In the genomic region with DNA sequence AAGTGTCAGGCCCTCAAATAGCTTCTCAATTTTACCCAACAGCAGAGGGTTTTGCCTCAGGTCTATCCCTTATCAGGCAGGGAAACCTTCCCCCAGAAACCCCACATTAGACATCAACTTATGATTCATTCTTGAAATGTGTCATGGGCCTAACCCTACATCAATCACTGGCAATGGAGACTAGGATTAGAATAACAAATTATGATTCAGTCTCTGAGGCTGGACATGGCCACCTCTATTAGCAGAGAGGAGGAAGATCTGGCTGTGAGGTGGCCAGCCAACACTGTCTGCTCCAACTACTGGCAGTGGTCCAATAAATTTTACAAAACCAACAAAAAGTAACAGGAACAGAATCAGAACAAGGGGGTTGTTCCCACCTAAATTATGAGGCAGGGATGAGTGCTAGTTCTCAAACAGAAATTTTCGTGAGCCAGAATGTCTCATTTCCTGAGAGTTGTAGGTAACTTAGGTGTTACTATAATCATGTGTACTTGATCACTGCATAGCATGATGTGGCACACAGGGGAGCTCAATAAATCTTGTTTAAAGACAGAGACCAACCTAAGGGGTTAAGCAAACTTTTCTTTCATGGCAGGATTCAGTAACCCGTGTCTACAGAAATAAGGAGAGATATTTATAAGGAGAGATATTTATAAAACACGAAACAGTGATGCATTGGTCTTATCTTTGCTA, we compare ENCODE assay signal across 1 cellular context.
A peak's percentile ranks its signal among the peaks of the same experiment; 100 is the strongest.
TF ChIP-seq lines count a peak whose summit lies in the region.

No MANE protein-coding gene starts in this region.

TF ChIP-seq in K562, 482 proteins besides CTCF, POLR2A, EP300 and RAD21 (continued from another document):
- TF ChIP-seq, protein P1, sequence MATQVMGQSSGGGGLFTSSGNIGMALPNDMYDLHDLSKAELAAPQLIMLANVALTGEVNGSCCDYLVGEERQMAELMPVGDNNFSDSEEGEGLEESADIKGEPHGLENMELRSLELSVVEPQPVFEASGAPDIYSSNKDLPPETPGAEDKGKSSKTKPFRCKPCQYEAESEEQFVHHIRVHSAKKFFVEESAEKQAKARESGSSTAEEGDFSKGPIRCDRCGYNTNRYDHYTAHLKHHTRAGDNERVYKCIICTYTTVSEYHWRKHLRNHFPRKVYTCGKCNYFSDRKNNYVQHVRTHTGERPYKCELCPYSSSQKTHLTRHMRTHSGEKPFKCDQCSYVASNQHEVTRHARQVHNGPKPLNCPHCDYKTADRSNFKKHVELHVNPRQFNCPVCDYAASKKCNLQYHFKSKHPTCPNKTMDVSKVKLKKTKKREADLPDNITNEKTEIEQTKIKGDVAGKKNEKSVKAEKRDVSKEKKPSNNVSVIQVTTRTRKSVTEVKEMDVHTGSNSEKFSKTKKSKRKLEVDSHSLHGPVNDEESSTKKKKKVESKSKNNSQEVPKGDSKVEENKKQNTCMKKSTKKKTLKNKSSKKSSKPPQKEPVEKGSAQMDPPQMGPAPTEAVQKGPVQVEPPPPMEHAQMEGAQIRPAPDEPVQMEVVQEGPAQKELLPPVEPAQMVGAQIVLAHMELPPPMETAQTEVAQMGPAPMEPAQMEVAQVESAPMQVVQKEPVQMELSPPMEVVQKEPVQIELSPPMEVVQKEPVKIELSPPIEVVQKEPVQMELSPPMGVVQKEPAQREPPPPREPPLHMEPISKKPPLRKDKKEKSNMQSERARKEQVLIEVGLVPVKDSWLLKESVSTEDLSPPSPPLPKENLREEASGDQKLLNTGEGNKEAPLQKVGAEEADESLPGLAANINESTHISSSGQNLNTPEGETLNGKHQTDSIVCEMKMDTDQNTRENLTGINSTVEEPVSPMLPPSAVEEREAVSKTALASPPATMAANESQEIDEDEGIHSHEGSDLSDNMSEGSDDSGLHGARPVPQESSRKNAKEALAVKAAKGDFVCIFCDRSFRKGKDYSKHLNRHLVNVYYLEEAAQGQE (CRISPR knock-in tag; IDR thresholded peaks at IDR 0.05; ENCODE audit: low read depth): no peak
- peak; percentile 34; the same call in 1 of the 2 replicates for TF ChIP-seq JUN (IDR thresholded peaks at IDR 0.05; ENCODE audit: borderline replicate concordance, low read depth, low read length)
- TF ChIP-seq JUN (CRISPR knock-in tag; IDR thresholded peaks at IDR 0.05; ENCODE audit: borderline replicate concordance): no peak
- TF ChIP-seq CBFA2T2 (conservative IDR thresholded peaks at IDR 0.05): peak; percentile 43
- TF ChIP-seq JUND (IDR thresholded peaks at IDR 0.05; ENCODE audit: borderline replicate concordance, low read depth, low read length): peak; percentile 41; the same call in 1 of the 2 replicates
- TF ChIP-seq JUND (tag; IDR thresholded peaks at IDR 0.05; ENCODE audit: borderline replicate concordance, low read depth, low read length): peak; percentile 25; the same call in 1 of the 3 replicates
- TF ChIP-seq ZNF143 (CRISPR knock-in tag; IDR thresholded peaks at IDR 0.05): no peak
- TF ChIP-seq, protein P2, sequence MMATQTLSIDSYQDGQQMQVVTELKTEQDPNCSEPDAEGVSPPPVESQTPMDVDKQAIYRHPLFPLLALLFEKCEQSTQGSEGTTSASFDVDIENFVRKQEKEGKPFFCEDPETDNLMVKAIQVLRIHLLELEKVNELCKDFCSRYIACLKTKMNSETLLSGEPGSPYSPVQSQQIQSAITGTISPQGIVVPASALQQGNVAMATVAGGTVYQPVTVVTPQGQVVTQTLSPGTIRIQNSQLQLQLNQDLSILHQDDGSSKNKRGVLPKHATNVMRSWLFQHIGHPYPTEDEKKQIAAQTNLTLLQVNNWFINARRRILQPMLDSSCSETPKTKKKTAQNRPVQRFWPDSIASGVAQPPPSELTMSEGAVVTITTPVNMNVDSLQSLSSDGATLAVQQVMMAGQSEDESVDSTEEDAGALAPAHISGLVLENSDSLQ (IDR thresholded peaks at IDR 0.05): peak; percentile 61
- no peak for TF ChIP-seq ZNF224 (CRISPR knock-in tag; IDR thresholded peaks at IDR 0.05)
- peak; percentile 62; the same call in 1 of the 2 replicates for TF ChIP-seq ARID1B (IDR thresholded peaks at IDR 0.05)
- peak; percentile 18; the same call in 1 of the 2 replicates for TF ChIP-seq GATA2 (CRISPR knock-in tag; IDR thresholded peaks at IDR 0.05)
- TF ChIP-seq, protein P3, sequence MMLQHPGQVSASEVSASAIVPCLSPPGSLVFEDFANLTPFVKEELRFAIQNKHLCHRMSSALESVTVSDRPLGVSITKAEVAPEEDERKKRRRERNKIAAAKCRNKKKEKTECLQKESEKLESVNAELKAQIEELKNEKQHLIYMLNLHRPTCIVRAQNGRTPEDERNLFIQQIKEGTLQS (IDR thresholded peaks at IDR 0.05): peak; percentile 57; the same call in 1 of the 2 replicates
- TF ChIP-seq, protein P3 (CRISPR knock-in tag; conservative IDR thresholded peaks at IDR 0.05): no peak
- 0 out of 2 replicates have a peak, but pooled peaks have one; percentile 7 for TF ChIP-seq EGR1 (conservative IDR thresholded peaks at IDR 0.05)
- no peak for TF ChIP-seq XRCC4 (IDR thresholded peaks at IDR 0.05; ENCODE audit: extremely low read depth, insufficient read depth, insufficient read length)
- TF ChIP-seq, protein P4, sequence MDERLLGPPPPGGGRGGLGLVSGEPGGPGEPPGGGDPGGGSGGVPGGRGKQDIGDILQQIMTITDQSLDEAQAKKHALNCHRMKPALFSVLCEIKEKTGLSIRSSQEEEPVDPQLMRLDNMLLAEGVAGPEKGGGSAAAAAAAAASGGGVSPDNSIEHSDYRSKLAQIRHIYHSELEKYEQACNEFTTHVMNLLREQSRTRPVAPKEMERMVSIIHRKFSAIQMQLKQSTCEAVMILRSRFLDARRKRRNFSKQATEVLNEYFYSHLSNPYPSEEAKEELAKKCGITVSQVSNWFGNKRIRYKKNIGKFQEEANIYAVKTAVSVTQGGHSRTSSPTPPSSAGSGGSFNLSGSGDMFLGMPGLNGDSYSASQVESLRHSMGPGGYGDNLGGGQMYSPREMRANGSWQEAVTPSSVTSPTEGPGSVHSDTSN (CRISPR knock-in tag; IDR thresholded peaks at IDR 0.05; ENCODE audit: low read depth): no peak
- TF ChIP-seq, protein P4 (tag; conservative IDR thresholded peaks at IDR 0.05; ENCODE audit: low read depth): peak; percentile 60
- no peak for TF ChIP-seq ZFP36 (IDR thresholded peaks at IDR 0.05; ENCODE audit: low read depth, low read length, partially characterized antibody)
- TF ChIP-seq FOS (IDR thresholded peaks at IDR 0.05; ENCODE audit: extremely low read depth, insufficient read length): peak; percentile 2
- TF ChIP-seq CBFA2T3 (IDR thresholded peaks at IDR 0.05): peak; percentile 69
- peak; percentile 90 for TF ChIP-seq FOSL1 (tag; conservative IDR thresholded peaks at IDR 0.05)
- TF ChIP-seq TCF3 (CRISPR knock-in tag; IDR thresholded peaks at IDR 0.05): peak; percentile 63
- TF ChIP-seq, protein P5, sequence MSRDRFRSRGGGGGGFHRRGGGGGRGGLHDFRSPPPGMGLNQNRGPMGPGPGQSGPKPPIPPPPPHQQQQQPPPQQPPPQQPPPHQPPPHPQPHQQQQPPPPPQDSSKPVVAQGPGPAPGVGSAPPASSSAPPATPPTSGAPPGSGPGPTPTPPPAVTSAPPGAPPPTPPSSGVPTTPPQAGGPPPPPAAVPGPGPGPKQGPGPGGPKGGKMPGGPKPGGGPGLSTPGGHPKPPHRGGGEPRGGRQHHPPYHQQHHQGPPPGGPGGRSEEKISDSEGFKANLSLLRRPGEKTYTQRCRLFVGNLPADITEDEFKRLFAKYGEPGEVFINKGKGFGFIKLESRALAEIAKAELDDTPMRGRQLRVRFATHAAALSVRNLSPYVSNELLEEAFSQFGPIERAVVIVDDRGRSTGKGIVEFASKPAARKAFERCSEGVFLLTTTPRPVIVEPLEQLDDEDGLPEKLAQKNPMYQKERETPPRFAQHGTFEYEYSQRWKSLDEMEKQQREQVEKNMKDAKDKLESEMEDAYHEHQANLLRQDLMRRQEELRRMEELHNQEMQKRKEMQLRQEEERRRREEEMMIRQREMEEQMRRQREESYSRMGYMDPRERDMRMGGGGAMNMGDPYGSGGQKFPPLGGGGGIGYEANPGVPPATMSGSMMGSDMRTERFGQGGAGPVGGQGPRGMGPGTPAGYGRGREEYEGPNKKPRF (IDR thresholded peaks at IDR 0.05; ENCODE audit: low read depth, low read length): no peak
- TF ChIP-seq NONO (IDR thresholded peaks at IDR 0.05; ENCODE audit: low read depth in 2 of 2, low read length in 1 of 2): no peak
TF ChIP-seq in K562: peak in this region for 17.
